Comparison of ENCODE assay signal across 16 cellular contexts in genomic region chr7:84040365-84040764, GRCh38.
DNase-seq lines count a peak whose midpoint lies in the region; ATAC-seq, FAIRE-seq and TF ChIP-seq lines count a peak whose summit lies in the region.
"Had no signal": no experiment of that assay in that cellular context is flagged by ENCODE, and none has a peak within 500 bp of the region (broad histone marks: within the 10 kb centered on the region; RNA-seq: fewer than 3 reads in every experiment).

No MANE protein-coding gene starts in this region.

- intact Hi-C loops in mammary epithelial cell (cut with micrococcal nuclease) = no loop called here

- H3K4me3 Mint-ChIP-seq in nephron = no peak overlapping the region
- H3K4me3 Mint-ChIP-seq: central memory CD8-positive, alpha-beta T cell had no signal

- H3K27me3 ChIP-seq in mammary epithelial cell (ENCODE audit: insufficient read depth, low read length) (no peaks in the 10 kb centered on the region), osteoblast (ENCODE audit: insufficient read depth, low read length) (no peaks in the 10 kb centered on the region)
- H3K27me3 ChIP-seq: esophagus muscularis mucosa had no signal

- dilution Hi-C loops in mammary epithelial cell (cut with HindIII; ENCODE audit: low sequenced_read_pairs) = no loop called here

- H3K79me2 ChIP-seq in mammary epithelial cell (ENCODE audit: insufficient read depth, low read length) = no peaks in the 10 kb centered on the region
- H3K79me2 ChIP-seq in osteoblast (ENCODE audit: insufficient read depth, low read length) = no peaks in the 10 kb centered on the region

- DNase-seq in D721Med (ENCODE audit: insufficient read length, low spot score) (no peak), NCI-H2081 treated with DMSO at 0.1 percent for 48 hours (lab: John Stamatoyannopoulos, UW) (peak; percentile 95), astrocyte of the hippocampus (ENCODE audit: low read depth, low spot score) (peak; percentile 34), mammary epithelial cell (no peak), osteoblast (ENCODE audit: insufficient read length, low spot score, missing footprints) (no peak), cerebellar nuclear complex (lab: John Stamatoyannopoulos, UW) (no peak)
- DNase-seq: activated CD8-positive, alpha-beta memory T cell treated with anti-CD3 and anti-CD28 coated beads for 24 hours; activated naive CD4-positive, alpha-beta T cell treated with Interleukin-2 at 50 U/mL for 16 hours; GF-D8; NCI-H1436 treated with DMSO at 0.1 percent for 48 hours; stimulated activated CD4-positive, alpha-beta T cell treated with anti-CD3 and anti-CD28 coated beads, Interleukin-4, amount 100 ng/mL, for 24 hours; stimulated activated naive CD4-positive, alpha-beta T cell treated with Interleukin-2 at 50 U/mL for 16 hours had no signal

- H3K9ac ChIP-seq in mammary epithelial cell (ENCODE audit: insufficient read depth, low read length) = no peak overlapping the region

- no peaks in the 10 kb centered on the region for H3K9me3 Mint-ChIP-seq in nephron

- H3K36me3 Mint-ChIP-seq in nephron (ENCODE audit: low read depth) = peaks cover 13% of the 10 kb centered on the region

- no peak overlapping the region for H3K4me3 ChIP-seq in mammary epithelial cell (replicated peaks in 1 of 3; ENCODE audit: insufficient read depth in 1 of 3, low read depth in 2 of 3, low read length in 3 of 3)
- no peak overlapping the region for H3K4me3 ChIP-seq in osteoblast (ENCODE audit: insufficient read depth, low read length)
- H3K4me3 ChIP-seq: esophagus muscularis mucosa had no signal

- peak; percentile 16 for FAIRE-seq in D721Med (lab: Jason Lieb, UNC)

- CTCF ChIA-PET in mammary epithelial cell (lab: Charles Lee; ENCODE audit: low non-redundant PET) = no interaction called here

- in situ Hi-C loops in mammary epithelial cell (cut with MboI; ENCODE audit: low sequenced_read_pairs in 2 of 2) = no loop called here

- H3K4me2 ChIP-seq in mammary epithelial cell (ENCODE audit: insufficient read depth, low read depth, low read length) (no peak overlapping the region), osteoblast (ENCODE audit: insufficient read depth, low read length) (no peak overlapping the region)

- ATAC-seq in GM18909 (IDR thresholded peaks at IDR 0.05; ENCODE audit: poor library complexity, unreplicated experiment) = no peak

- H3K9me3 ChIP-seq in mammary epithelial cell (replicated peaks; ENCODE audit: insufficient read depth, low read length) (no peaks in the 10 kb centered on the region), osteoblast (ENCODE audit: low read depth, low read length) (no peaks in the 10 kb centered on the region)
- H3K9me3 ChIP-seq: esophagus muscularis mucosa had no signal

- H3K27ac ChIP-seq in mammary epithelial cell (ENCODE audit: insufficient read depth, low read depth, low read length) = no peak overlapping the region
- no peak overlapping the region for H3K27ac ChIP-seq in osteoblast (ENCODE audit: low read depth, low read length)
- H3K27ac ChIP-seq: esophagus muscularis mucosa had no signal

- peaks cover 3% of the 10 kb centered on the region for H3K27me3 Mint-ChIP-seq in nephron (ENCODE audit: low read depth)
- H3K27me3 Mint-ChIP-seq: central memory CD8-positive, alpha-beta T cell had no signal

- BruUV-seq in mammary epithelial cell (replicated peaks; lab: Mats Ljungman, UMichigan) = no TSS peak

- H4K20me1 ChIP-seq in mammary epithelial cell (ENCODE audit: insufficient read depth, low read length) (no peaks in the 10 kb centered on the region), osteoblast (ENCODE audit: insufficient read depth, low read length) (no peaks in the 10 kb centered on the region)

- H3K27ac Mint-ChIP-seq in nephron = peak overlapping the region in 2 of 3 experiments; percentile 33 to 70

- H2AFZ ChIP-seq in mammary epithelial cell (ENCODE audit: low read depth, low read length) = no peak overlapping the region
- no peak overlapping the region for H2AFZ ChIP-seq in osteoblast (ENCODE audit: low read length)

- H3K36me3 ChIP-seq in mammary epithelial cell (ENCODE audit: insufficient read depth, low read length) (no peaks in the 10 kb centered on the region), osteoblast (ENCODE audit: insufficient read depth, low read length) (no peaks in the 10 kb centered on the region)

- peaks cover 24% of the 10 kb centered on the region for H3K4me1 Mint-ChIP-seq in nephron
- H3K4me1 Mint-ChIP-seq: central memory CD8-positive, alpha-beta T cell had no signal

- peaks cover 7% of the 10 kb centered on the region for H3K4me1 ChIP-seq in mammary epithelial cell (ENCODE audit: insufficient read depth, low read length)
- H3K4me1 ChIP-seq in osteoblast (ENCODE audit: insufficient read depth, low read length) = peaks cover 25% of the 10 kb centered on the region

- no peak for TF ChIP-seq CTCF in D721Med (IDR thresholded peaks at IDR 0.05; ENCODE audit: insufficient read depth, missing control alignments)
- no peak for TF ChIP-seq CTCF in nephron (IDR thresholded peaks at IDR 0.05; ENCODE audit: unreplicated experiment in 3 of 3)
- TF ChIP-seq CTCF in mammary epithelial cell (conservative IDR thresholded peaks at IDR 0.05 in 1 of 2, IDR thresholded peaks at IDR 0.05 in 1 of 2; ENCODE audit: extremely low read depth in 1 of 2, insufficient read depth in 1 of 2, low read depth in 1 of 2, low read length in 2 of 2) = no peak
- no peak for TF ChIP-seq CTCF in osteoblast (IDR thresholded peaks at IDR 0.05; ENCODE audit: extremely low read depth, low read depth, low read length)

- WGBS in mammary epithelial cell (ENCODE audit: low coverage, missing lambda C conversion rate) = 98% methylated on average over 3 of the region's 3 CpGs

Comparison
In these comparisons a context has a peak if more than half of its experiments do, and no peak if none do; other contexts are left out.
1. DNase-seq: peak in NCI-H2081 treated with DMSO at 0.1 percent for 48 hours (single experiment) and astrocyte of the hippocampus (single experiment); none in D721Med (single experiment), mammary epithelial cell (single experiment), osteoblast (single experiment) and cerebellar nuclear complex (0 of 2).